In genomic region chr12:95672166-95672565, GRCh38 we compare ENCODE assay signal across 39 cellular contexts.
"Had no signal": no experiment of that assay in that cellular context is flagged by ENCODE, and none has a peak within 500 bp of the region (broad histone marks: within the 10 kb centered on the region; RNA-seq: fewer than 3 reads in every experiment).

No MANE protein-coding gene starts in this region.

- H3K4me3 Mint-ChIP-seq: activated naive CD4-positive, alpha-beta T cell treated with anti-CD3 and anti-CD28 coated beads for 36 hours; activated naive CD4-positive, alpha-beta T cell treated with anti-CD3 and anti-CD28 coated beads, Interleukin-2, amount 10 ng/mL, durations not matched to agents 7 days and 5 days; activated naive CD4-positive, alpha-beta T cell treated with anti-CD3 and anti-CD28 coated beads, Interleukin-2, amount 50 U/mL, for 24 hours; activated naive CD8-positive, alpha-beta T cell; activated naive CD8-positive, alpha-beta T cell treated with anti-CD3 and anti-CD28 coated beads for 36 hours; activated naive CD8-positive, alpha-beta T cell treated with anti-CD3 and anti-CD28 coated beads, Interleukin-2, amount 10 ng/mL, durations not matched to agents 7 days and 5 days; activated naive CD8-positive, alpha-beta T cell treated with anti-CD3 and anti-CD28 coated beads, Interleukin-2, amount 50 U/mL, for 24 hours; activated T-cell treated with anti-CD3 and anti-CD28 coated beads, Interleukin-2, amount 50 U/mL, for 24 hours; activated T-cell treated with anti-CD3 and anti-CD28 coated beads, Interleukin-2, amount 50 U/mL, for 4 hours; activated T-cell treated with anti-CD3 and anti-CD28 coated beads, Interleukin-2, amount 50 U/mL, for 72 hours; activated T-helper 1 cell treated with anti-CD3 and anti-CD28 coated beads, Interleukin-12 subunit alpha, Interleukin-12 subunit beta, Interleukin-2, Interleukin-4 antibody, amounts not matched to agents 30 ng/mL and 10 ng/mL and 1 ng/mL, durations not matched to agents 14 hours and 24 hours and 36 hours; activated T-helper 17 cell treated with anti-CD3 and anti-CD28 coated beads, Interleukin-2, amount 50 U/mL, for 72 hours; brain; central memory CD8-positive, alpha-beta T cell had no signal

- H3K4me3 ChIP-seq: adrenal gland, ascending aorta, body of pancreas, breast epithelium, cardiac muscle cell had no signal

- H3K27ac ChIP-seq: adrenal gland, ascending aorta, body of pancreas, brain microvascular endothelial cell, cardiac muscle cell had no signal

- H3K4me1 Mint-ChIP-seq: activated naive CD4-positive, alpha-beta T cell treated with anti-CD3 and anti-CD28 coated beads, Interleukin-2, amount 10 ng/mL, durations not matched to agents 7 days and 5 days; activated naive CD4-positive, alpha-beta T cell treated with anti-CD3 and anti-CD28 coated beads, Interleukin-2, amount 50 U/mL, for 24 hours; activated naive CD8-positive, alpha-beta T cell treated with anti-CD3 and anti-CD28 coated beads for 36 hours; activated naive CD8-positive, alpha-beta T cell treated with anti-CD3 and anti-CD28 coated beads, Interleukin-2, amount 10 ng/mL, durations not matched to agents 7 days and 5 days; activated naive CD8-positive, alpha-beta T cell treated with anti-CD3 and anti-CD28 coated beads, Interleukin-2, amount 50 U/mL, for 24 hours; activated T-helper 17 cell treated with anti-CD3 and anti-CD28 coated beads, Interleukin-2, amount 50 U/mL, for 72 hours; central memory CD8-positive, alpha-beta T cell had no signal

- DNase-seq: activated effector memory CD4-positive, alpha-beta T cell treated with anti-CD3 and anti-CD28 coated beads, Interleukin-2, amount 50 U/mL, for 16 hours; activated effector memory CD4-positive, alpha-beta T cell treated with Interleukin-2 at 50 U/mL for 16 hours; activated gamma-delta T cell; activated gamma-delta T cell treated with Interleukin-2 at 50 U/mL for 16 hours; activated naive CD4-positive, alpha-beta T cell; activated naive CD4-positive, alpha-beta T cell treated with anti-CD3 and anti-CD28 coated beads for 36 hours; activated naive CD4-positive, alpha-beta T cell treated with anti-CD3 and anti-CD28 coated beads, Interleukin-2, amount 10 ng/mL, durations not matched to agents 7 days and 5 days; activated naive CD4-positive, alpha-beta T cell treated with anti-CD3 and anti-CD28 coated beads, Interleukin-2, amount 50 U/mL, for 16 hours; activated naive CD4-positive, alpha-beta T cell treated with Interleukin-2 at 50 U/mL for 16 hours; activated naive CD8-positive, alpha-beta T cell treated with anti-CD3 and anti-CD28 coated beads for 36 hours; activated naive CD8-positive, alpha-beta T cell treated with anti-CD3 and anti-CD28 coated beads, Interleukin-2, amount 10 ng/mL, durations not matched to agents 7 days and 5 days; activated naive CD8-positive, alpha-beta T cell treated with anti-CD3 and anti-CD28 coated beads, Interleukin-2, amount 50 U/mL, for 24 hours; activated T-cell treated with anti-CD3 and anti-CD28 coated beads for 4 hours; activated T-cell treated with anti-CD3 and anti-CD28 coated beads, Interleukin-2, amount 50 U/mL, for 1 hour; activated T-cell treated with anti-CD3 and anti-CD28 coated beads, Interleukin-2, amount 50 U/mL, for 24 hours; activated T-cell treated with anti-CD3 and anti-CD28 coated beads, Interleukin-2, amount 50 U/mL, for 4 hours; activated T-cell treated with anti-CD3 and anti-CD28 coated beads, Interleukin-2, amount 50 U/mL, for 48 hours; activated T-cell treated with anti-CD3 and anti-CD28 coated beads, Interleukin-2, amount 50 U/mL, for 72 hours; adrenal gland; amniotic stem cell; amygdala; anterior cingulate cortex; aorta; body of pancreas; brain microvascular endothelial cell; caudate nucleus; central memory CD4-positive, alpha-beta T cell; cerebellar nuclear complex had no signal

- H3K9me3 Mint-ChIP-seq: activated naive CD4-positive, alpha-beta T cell treated with anti-CD3 and anti-CD28 coated beads for 36 hours; activated naive CD4-positive, alpha-beta T cell treated with anti-CD3 and anti-CD28 coated beads, Interleukin-2, amount 10 ng/mL, durations not matched to agents 7 days and 5 days; activated naive CD4-positive, alpha-beta T cell treated with anti-CD3 and anti-CD28 coated beads, Interleukin-2, amount 50 U/mL, for 24 hours; activated naive CD4-positive, alpha-beta T cell treated with anti-CD3 and anti-CD28 coated beads, Interleukin-2, amount 50 U/mL, for 72 hours; activated naive CD8-positive, alpha-beta T cell treated with anti-CD3 and anti-CD28 coated beads for 36 hours; activated naive CD8-positive, alpha-beta T cell treated with anti-CD3 and anti-CD28 coated beads, Interleukin-2, amount 10 ng/mL, durations not matched to agents 7 days and 5 days; activated naive CD8-positive, alpha-beta T cell treated with anti-CD3 and anti-CD28 coated beads, Interleukin-2, amount 50 U/mL, for 24 hours; activated T-cell treated with anti-CD3 and anti-CD28 coated beads, Interleukin-2, amount 50 U/mL, for 24 hours; activated T-cell treated with anti-CD3 and anti-CD28 coated beads, Interleukin-2, amount 50 U/mL, for 4 hours; activated T-cell treated with anti-CD3 and anti-CD28 coated beads, Interleukin-2, amount 50 U/mL, for 72 hours; activated T-helper 1 cell treated with anti-CD3 and anti-CD28 coated beads, Interleukin-12 subunit alpha, Interleukin-12 subunit beta, Interleukin-2, Interleukin-4 antibody, amounts not matched to agents 30 ng/mL and 10 ng/mL and 1 ng/mL, durations not matched to agents 14 hours and 24 hours and 36 hours; activated T-helper 17 cell treated with anti-CD3 and anti-CD28 coated beads, Interleukin-2, amount 50 U/mL, for 72 hours; activated T-helper 2 cell treated with anti-CD3 and anti-CD28 coated beads, Interferon-gamma antibody, Interleukin-2, Interleukin-4, amounts not matched to agents 10 μg/mL and 5 μg/mL and 100 μg/mL, durations not matched to agents 14 hours and 24 hours and 36 hours; central memory CD8-positive, alpha-beta T cell had no signal

- ATAC-seq: activated naive CD4-positive, alpha-beta T cell treated with anti-CD3 and anti-CD28 coated beads, Interleukin-2, amount 50 U/mL, for 72 hours; activated naive CD8-positive, alpha-beta T cell treated with anti-CD3 and anti-CD28 coated beads, Interleukin-2, amount 50 U/mL, for 24 hours; activated T-cell treated with anti-CD3 and anti-CD28 coated beads, Interleukin-2, amount 50 U/mL, for 4 hours; activated T-cell treated with anti-CD3 and anti-CD28 coated beads, Interleukin-2, amount 50 U/mL, for 72 hours; activated T-helper 17 cell treated with anti-CD3 and anti-CD28 coated beads, Interleukin-2, amount 50 U/mL, for 72 hours; body of pancreas had no signal

- H3K9me3 ChIP-seq: adrenal gland, ascending aorta, body of pancreas, breast epithelium had no signal

- H3K27me3 Mint-ChIP-seq: activated naive CD4-positive, alpha-beta T cell treated with anti-CD3 and anti-CD28 coated beads, Interleukin-2, amount 10 ng/mL, durations not matched to agents 7 days and 5 days; activated naive CD4-positive, alpha-beta T cell treated with anti-CD3 and anti-CD28 coated beads, Interleukin-2, amount 50 U/mL, for 24 hours; activated naive CD8-positive, alpha-beta T cell; activated naive CD8-positive, alpha-beta T cell treated with anti-CD3 and anti-CD28 coated beads for 36 hours; activated naive CD8-positive, alpha-beta T cell treated with anti-CD3 and anti-CD28 coated beads, Interleukin-2, amount 50 U/mL, for 24 hours; activated T-helper 17 cell treated with anti-CD3 and anti-CD28 coated beads, Interleukin-2, amount 50 U/mL, for 72 hours had no signal

- H3K36me3 ChIP-seq: adrenal gland, brain microvascular endothelial cell, breast epithelium, cardiac muscle cell had no signal

- H3K4me1 ChIP-seq: adrenal gland, breast epithelium had no signal

- H3K36me3 Mint-ChIP-seq: activated naive CD4-positive, alpha-beta T cell treated with anti-CD3 and anti-CD28 coated beads, Interleukin-2, amount 10 ng/mL, durations not matched to agents 7 days and 5 days; activated naive CD4-positive, alpha-beta T cell treated with anti-CD3 and anti-CD28 coated beads, Interleukin-2, amount 50 U/mL, for 24 hours; activated naive CD4-positive, alpha-beta T cell treated with anti-CD3 and anti-CD28 coated beads, Interleukin-2, amount 50 U/mL, for 72 hours; activated naive CD8-positive, alpha-beta T cell; activated naive CD8-positive, alpha-beta T cell treated with anti-CD3 and anti-CD28 coated beads for 36 hours; activated naive CD8-positive, alpha-beta T cell treated with anti-CD3 and anti-CD28 coated beads, Interleukin-2, amount 10 ng/mL, durations not matched to agents 7 days and 5 days had no signal

- H3K27me3 ChIP-seq: adrenal gland, ascending aorta, body of pancreas, brain microvascular endothelial cell, breast epithelium, cardiac muscle cell had no signal

- H3K27ac Mint-ChIP-seq: activated naive CD4-positive, alpha-beta T cell treated with anti-CD3 and anti-CD28 coated beads for 36 hours; activated naive CD4-positive, alpha-beta T cell treated with anti-CD3 and anti-CD28 coated beads, Interleukin-2, amount 10 ng/mL, durations not matched to agents 7 days and 5 days; activated naive CD4-positive, alpha-beta T cell treated with anti-CD3 and anti-CD28 coated beads, Interleukin-2, amount 50 U/mL, for 24 hours; activated naive CD4-positive, alpha-beta T cell treated with anti-CD3 and anti-CD28 coated beads, Interleukin-2, amount 50 U/mL, for 72 hours; activated naive CD8-positive, alpha-beta T cell; activated naive CD8-positive, alpha-beta T cell treated with anti-CD3 and anti-CD28 coated beads for 36 hours; activated naive CD8-positive, alpha-beta T cell treated with anti-CD3 and anti-CD28 coated beads, Interleukin-2, amount 10 ng/mL, durations not matched to agents 7 days and 5 days; activated naive CD8-positive, alpha-beta T cell treated with anti-CD3 and anti-CD28 coated beads, Interleukin-2, amount 50 U/mL, for 24 hours; activated T-cell treated with anti-CD3 and anti-CD28 coated beads, Interleukin-2, amount 50 U/mL, for 24 hours; activated T-cell treated with anti-CD3 and anti-CD28 coated beads, Interleukin-2, amount 50 U/mL, for 72 hours; activated T-helper 1 cell treated with anti-CD3 and anti-CD28 coated beads, Interleukin-12 subunit alpha, Interleukin-12 subunit beta, Interleukin-2, Interleukin-4 antibody, amounts not matched to agents 30 ng/mL and 10 ng/mL and 1 ng/mL, durations not matched to agents 14 hours and 24 hours and 36 hours; activated T-helper 17 cell treated with anti-CD3 and anti-CD28 coated beads, Interleukin-2, amount 50 U/mL, for 72 hours; activated T-helper 2 cell treated with anti-CD3 and anti-CD28 coated beads, Interferon-gamma antibody, Interleukin-2, Interleukin-4, amounts not matched to agents 10 μg/mL and 5 μg/mL and 100 μg/mL, durations not matched to agents 14 hours and 24 hours and 36 hours; brain had no signal
